Comparison of ENCODE assay signal across 20 cellular contexts in genomic region chr12:112836736-112837628, GRCh38. TPM values are rescaled to one million over a fixed set of nuclear protein-coding genes. Genes with fewer than 3 reads are reported as not detected.
"Had no signal": no experiment of that assay in that cellular context is flagged by ENCODE, and none has a peak within 500 bp of the region (broad histone marks: within the 10 kb centered on the region; RNA-seq: fewer than 3 reads in every experiment).

No MANE protein-coding gene starts in this region.

- H3K36me3 ChIP-seq: adrenal gland, gastroesophageal sphincter, right lobe of liver, transverse colon had no signal

- H3K27ac ChIP-seq: body of pancreas, gastroesophageal sphincter, psoas muscle, right lobe of liver, transverse colon had no signal

- H3K4me1 ChIP-seq: adrenal gland, body of pancreas, gastroesophageal sphincter, psoas muscle, right lobe of liver, transverse colon had no signal

- H3K27ac Mint-ChIP-seq: activated T-helper 2 cell treated with anti-CD3 and anti-CD28 coated beads, Interferon-gamma antibody, Interleukin-2, Interleukin-4, amounts not matched to agents 10 μg/mL and 5 μg/mL and 100 μg/mL, durations not matched to agents 14 hours and 24 hours and 36 hours; memory B cell; nephron progenitor cell; stimulated activated effector memory CD8-positive, alpha-beta T cell treated with anti-CD3 and anti-CD28 coated beads, Interleukin-12 subunit alpha, Interleukin-12 subunit beta, amount 100 ng/mL, for 72 hours; T-helper 17 cell had no signal

- DNase-seq: activated CD4-positive, CD25-positive, alpha-beta regulatory T cell; activated naive CD4-positive, alpha-beta T cell treated with anti-CD3 and anti-CD28 coated beads, Interleukin-2, amount 50 U/mL, for 16 hours; body of pancreas; cerebellar nuclear complex; dorsolateral prefrontal cortex; hypothalamus; left cardiac atrium; nephron progenitor cell; psoas muscle; right lobe of liver; substantia nigra; T-helper 17 cell; transverse colon had no signal

- H3K4me3 ChIP-seq: adrenal gland, body of pancreas, dorsolateral prefrontal cortex, gastroesophageal sphincter, psoas muscle, right lobe of liver, transverse colon had no signal

- ATAC-seq: body of pancreas, gastroesophageal sphincter, left cardiac atrium, psoas muscle, T-helper 17 cell had no signal

- H3K4me3 Mint-ChIP-seq: memory B cell; nephron progenitor cell; stimulated activated effector memory CD8-positive, alpha-beta T cell treated with anti-CD3 and anti-CD28 coated beads, Interleukin-12 subunit alpha, Interleukin-12 subunit beta, amount 100 ng/mL, for 72 hours had no signal

- FAIRE-seq: endometrium had no signal

- H3K9me3 ChIP-seq: adrenal gland, body of pancreas, psoas muscle, right lobe of liver, transverse colon had no signal

- H3K4me1 Mint-ChIP-seq: memory B cell; nephron progenitor cell; stimulated activated effector memory CD8-positive, alpha-beta T cell treated with anti-CD3 and anti-CD28 coated beads, Interleukin-12 subunit alpha, Interleukin-12 subunit beta, amount 100 ng/mL, for 72 hours; T-helper 17 cell had no signal

- H3K36me3 Mint-ChIP-seq: memory B cell; stimulated activated effector memory CD8-positive, alpha-beta T cell treated with anti-CD3 and anti-CD28 coated beads, Interleukin-12 subunit alpha, Interleukin-12 subunit beta, amount 100 ng/mL, for 72 hours had no signal

- H3K9me3 Mint-ChIP-seq: activated T-helper 2 cell treated with anti-CD3 and anti-CD28 coated beads, Interferon-gamma antibody, Interleukin-2, Interleukin-4, amounts not matched to agents 10 μg/mL and 5 μg/mL and 100 μg/mL, durations not matched to agents 14 hours and 24 hours and 36 hours; memory B cell; nephron progenitor cell; stimulated activated effector memory CD8-positive, alpha-beta T cell treated with anti-CD3 and anti-CD28 coated beads, Interleukin-12 subunit alpha, Interleukin-12 subunit beta, amount 100 ng/mL, for 72 hours had no signal

- H3K27me3 ChIP-seq: body of pancreas, right lobe of liver had no signal

RNA-seq across cellular contexts. Expression of gene RPH3A, which starts 45.4 kb away (rescaled TPM):
- total RNA-seq: activated T-helper 2 cell treated with anti-CD3 and anti-CD28 coated beads, Interferon-gamma antibody, Interleukin-2, Interleukin-4, amounts not matched to agents 10 μg/mL and 5 μg/mL and 100 μg/mL, durations not matched to agents 14 hours and 24 hours and 36 hours; body of pancreas; fibroblast of lung had no signal
- polyA plus RNA-seq: fibroblast of lung had no signal
